In genomic region chr1:30312226-30312625, GRCh38 we compare ENCODE assay signal across 21 cellular contexts.
"Had no signal": no experiment of that assay in that cellular context is flagged by ENCODE, and none has a peak within 500 bp of the region (broad histone marks: within the 10 kb centered on the region; RNA-seq: fewer than 3 reads in every experiment).

No MANE protein-coding gene starts in this region.

- H3K36me3 Mint-ChIP-seq: naive thymus-derived CD4-positive, alpha-beta T cell; neural progenitor cell had no signal

- DNase-seq: activated CD4-positive, alpha-beta T cell treated with anti-CD3 and anti-CD28 coated beads, Interleukin-2, amount 10 ng/mL, durations not matched to agents 24 days and 14 days; activated gamma-delta T cell; activated naive CD4-positive, alpha-beta T cell treated with anti-CD3 and anti-CD28 coated beads, Interleukin-2, amount 50 U/mL, for 16 hours; activated naive CD8-positive, alpha-beta T cell treated with anti-CD3 and anti-CD28 coated beads, Interleukin-2, amount 50 U/mL, for 24 hours; activated T-cell treated with anti-CD3 and anti-CD28 coated beads for 4 hours; effector CD8-positive, alpha-beta T cell; erythroblast; foreskin keratinocyte; left ventricle myocardium inferior; naive thymus-derived CD4-positive, alpha-beta T cell; retina; stimulated activated CD4-positive, alpha-beta T cell treated with anti-CD3 and anti-CD28 coated beads, Interleukin-1b, Interleukin-23, amount 100 ng/mL, for 48 hours; stimulated activated naive CD4-positive, alpha-beta T cell; SW 1271; T-helper 17 cell; upper lobe of right lung had no signal

- H3K4me3 Mint-ChIP-seq: activated CD4-positive, alpha-beta T cell treated with anti-CD3 and anti-CD28 coated beads, Interleukin-2, amount 10 ng/mL, durations not matched to agents 24 days and 14 days; activated naive CD8-positive, alpha-beta T cell treated with anti-CD3 and anti-CD28 coated beads, Interleukin-2, amount 50 U/mL, for 24 hours; activated T-helper 1 cell treated with anti-CD3 and anti-CD28 coated beads, Interleukin-12 subunit alpha, Interleukin-12 subunit beta, Interleukin-2, Interleukin-4 antibody, amounts not matched to agents 30 ng/mL and 10 ng/mL and 1 ng/mL, durations not matched to agents 14 hours and 24 hours and 36 hours; dendritic cell treated with granulocyte-macrophage colony-stimulating factor and Interleukin-4, amounts not matched to agents 40 ng/mL and 50 ng/mL, for 4 days; naive thymus-derived CD4-positive, alpha-beta T cell; T-helper 17 cell had no signal

- H3K27ac ChIP-seq: foreskin keratinocyte, left ventricle myocardium inferior, neural progenitor cell, SK-N-MC, upper lobe of right lung had no signal

- H2AFZ ChIP-seq: neural progenitor cell had no signal

- H3K9ac ChIP-seq: neural progenitor cell had no signal

- H3K27ac Mint-ChIP-seq: activated CD4-positive, alpha-beta T cell treated with anti-CD3 and anti-CD28 coated beads, Interleukin-2, amount 10 ng/mL, durations not matched to agents 24 days and 14 days; activated naive CD8-positive, alpha-beta T cell treated with anti-CD3 and anti-CD28 coated beads, Interleukin-2, amount 50 U/mL, for 24 hours; activated T-helper 1 cell treated with anti-CD3 and anti-CD28 coated beads, Interleukin-12 subunit alpha, Interleukin-12 subunit beta, Interleukin-2, Interleukin-4 antibody, amounts not matched to agents 30 ng/mL and 10 ng/mL and 1 ng/mL, durations not matched to agents 14 hours and 24 hours and 36 hours; dendritic cell treated with granulocyte-macrophage colony-stimulating factor and Interleukin-4, amounts not matched to agents 40 ng/mL and 50 ng/mL, for 4 days; naive thymus-derived CD4-positive, alpha-beta T cell; progenitor cell of endocrine pancreas; T-helper 17 cell had no signal

- H3K4me3 ChIP-seq: left ventricle myocardium inferior, neural progenitor cell, SK-N-MC, upper lobe of right lung had no signal

- H3K4me2 ChIP-seq: neural progenitor cell had no signal

- H3K4me1 Mint-ChIP-seq: activated CD4-positive, alpha-beta T cell treated with anti-CD3 and anti-CD28 coated beads, Interleukin-2, amount 10 ng/mL, durations not matched to agents 24 days and 14 days; activated naive CD8-positive, alpha-beta T cell treated with anti-CD3 and anti-CD28 coated beads, Interleukin-2, amount 50 U/mL, for 24 hours; naive thymus-derived CD4-positive, alpha-beta T cell had no signal

- H3K27me3 ChIP-seq: neural progenitor cell had no signal

- H3K9me3 Mint-ChIP-seq: activated CD4-positive, alpha-beta T cell treated with anti-CD3 and anti-CD28 coated beads, Interleukin-2, amount 10 ng/mL, durations not matched to agents 24 days and 14 days; activated naive CD8-positive, alpha-beta T cell treated with anti-CD3 and anti-CD28 coated beads, Interleukin-2, amount 50 U/mL, for 24 hours; activated T-helper 1 cell treated with anti-CD3 and anti-CD28 coated beads, Interleukin-12 subunit alpha, Interleukin-12 subunit beta, Interleukin-2, Interleukin-4 antibody, amounts not matched to agents 30 ng/mL and 10 ng/mL and 1 ng/mL, durations not matched to agents 14 hours and 24 hours and 36 hours; dendritic cell treated with granulocyte-macrophage colony-stimulating factor and Interleukin-4, amounts not matched to agents 40 ng/mL and 50 ng/mL, for 4 days; neural progenitor cell had no signal

- ATAC-seq: activated naive CD8-positive, alpha-beta T cell treated with anti-CD3 and anti-CD28 coated beads, Interleukin-2, amount 50 U/mL, for 24 hours; foreskin keratinocyte; naive thymus-derived CD4-positive, alpha-beta T cell; T-helper 17 cell; upper lobe of right lung had no signal

- H3K4me1 ChIP-seq: foreskin keratinocyte, left ventricle myocardium inferior, neural progenitor cell, upper lobe of right lung had no signal

- H3K9me3 ChIP-seq: upper lobe of right lung had no signal

- H3K36me3 ChIP-seq: left ventricle myocardium inferior, neural progenitor cell, upper lobe of right lung had no signal
